18 cellular contexts compared by ENCODE assay signal in the genomic region with DNA sequence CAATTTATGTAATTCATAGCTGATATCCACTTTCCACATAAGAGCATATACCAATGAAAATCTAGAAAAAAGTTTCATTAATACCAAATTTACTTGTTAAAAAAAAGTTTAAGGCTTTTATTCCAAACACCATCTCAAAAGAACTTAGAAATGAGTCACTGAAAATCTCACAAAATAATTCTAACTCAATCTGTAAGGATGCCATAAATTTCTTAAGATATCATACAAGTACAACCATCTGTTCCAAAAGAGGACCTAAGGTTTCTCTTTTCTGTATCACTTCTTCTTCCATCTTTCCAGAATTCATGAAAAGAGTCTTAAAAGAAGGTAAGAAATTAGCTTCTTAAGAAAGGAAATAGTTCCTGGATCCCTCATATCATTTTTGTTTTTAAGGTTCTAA.
"Had no signal": no experiment of that assay in that cellular context is flagged by ENCODE, and none has a peak within 500 bp of the region (broad histone marks: within the 10 kb centered on the region; RNA-seq: fewer than 3 reads in every experiment).

No MANE protein-coding gene starts in this region.

- H2AFZ ChIP-seq: hepatocyte had no signal

- H3K27ac Mint-ChIP-seq: activated naive CD8-positive, alpha-beta T cell treated with anti-CD3 and anti-CD28 coated beads, Interleukin-2, amount 50 U/mL, for 24 hours; endodermal cell; nephron; progenitor cell of endocrine pancreas had no signal

- DNase-seq: activated naive CD4-positive, alpha-beta T cell; activated naive CD8-positive, alpha-beta T cell treated with anti-CD3 and anti-CD28 coated beads, Interleukin-2, amount 50 U/mL, for 24 hours; endodermal cell; kidney; left lung; mammary epithelial cell; nucleus accumbens; stimulated activated CD4-positive, alpha-beta T cell treated with anti-CD3 and anti-CD28 coated beads, Interleukin-4, amount 100 ng/mL, for 4 hours; stimulated activated CD8-positive, alpha-beta memory T cell treated with anti-CD3 and anti-CD28 coated beads, Interleukin-4, amount 100 ng/mL, for 48 hours; stimulated activated naive CD4-positive, alpha-beta T cell treated with Interleukin-2 at 50 U/mL for 16 hours; upper lobe of left lung had no signal

- H3K27me3 Mint-ChIP-seq: activated naive CD8-positive, alpha-beta T cell treated with anti-CD3 and anti-CD28 coated beads, Interleukin-2, amount 50 U/mL, for 24 hours; progenitor cell of endocrine pancreas had no signal

- H3K4me2 ChIP-seq: hepatocyte had no signal

- H3K27ac ChIP-seq: ascending aorta, breast epithelium, hepatocyte, left lung, right atrium auricular region, upper lobe of left lung had no signal

- H3K9me3 ChIP-seq: ascending aorta, breast epithelium, left lung, right atrium auricular region, upper lobe of left lung had no signal

- H3K9me3 Mint-ChIP-seq: activated naive CD8-positive, alpha-beta T cell treated with anti-CD3 and anti-CD28 coated beads, Interleukin-2, amount 50 U/mL, for 24 hours; endodermal cell; nephron had no signal

- H3K4me3 ChIP-seq: ascending aorta, breast epithelium, hepatocyte, left lung, right atrium auricular region, skin epidermis, upper lobe of left lung had no signal

- ATAC-seq: activated naive CD8-positive, alpha-beta T cell treated with anti-CD3 and anti-CD28 coated beads, Interleukin-2, amount 50 U/mL, for 24 hours; left lung had no signal

- H3K4me1 ChIP-seq: breast epithelium had no signal

- H3K4me3 Mint-ChIP-seq: activated naive CD8-positive, alpha-beta T cell treated with anti-CD3 and anti-CD28 coated beads, Interleukin-2, amount 50 U/mL, for 24 hours; endodermal cell; nephron had no signal

- H3K27me3 ChIP-seq: ascending aorta, breast epithelium, hepatocyte, left lung, right atrium auricular region, upper lobe of left lung had no signal
